ENCODE assay signal across 15 cellular contexts in genomic region chr10:30749368-30749767, GRCh38.
"Had no signal": no experiment of that assay in that cellular context is flagged by ENCODE, and none has a peak within 500 bp of the region (broad histone marks: within the 10 kb centered on the region; RNA-seq: fewer than 3 reads in every experiment).

No MANE protein-coding gene starts in this region.

- H3K36me3 Mint-ChIP-seq: activated naive CD8-positive, alpha-beta T cell; natural killer cell had no signal

- H3K36me3 ChIP-seq: lower lobe of right lung, ovary, sigmoid colon, thyroid gland had no signal

- H3K27me3 Mint-ChIP-seq: activated naive CD8-positive, alpha-beta T cell had no signal

- H3K4me3 Mint-ChIP-seq: activated naive CD8-positive, alpha-beta T cell; activated T-cell treated with anti-CD3 and anti-CD28 coated beads, Interleukin-2, amount 50 U/mL, for 72 hours; natural killer cell had no signal

- H3K4me1 ChIP-seq: thyroid gland had no signal

- FAIRE-seq: islet of Langerhans had no signal

- H3K9me3 Mint-ChIP-seq: activated T-cell treated with anti-CD3 and anti-CD28 coated beads, Interleukin-2, amount 50 U/mL, for 72 hours; natural killer cell had no signal

- H3K27ac Mint-ChIP-seq: activated naive CD8-positive, alpha-beta T cell; activated T-cell treated with anti-CD3 and anti-CD28 coated beads, Interleukin-2, amount 50 U/mL, for 72 hours; natural killer cell had no signal

- H3K9me3 ChIP-seq: lower lobe of right lung, ovary, sigmoid colon, thyroid gland had no signal

- DNase-seq: activated gamma-delta T cell treated with Interleukin-2 at 50 U/mL for 16 hours; activated T-cell treated with anti-CD3 and anti-CD28 coated beads, Interleukin-2, amount 50 U/mL, for 72 hours; dermis blood vessel endothelial cell; effector memory CD4-positive, alpha-beta T cell; foreskin melanocyte; glutamatergic neuron; hippocampal formation; lower lobe of right lung; natural killer cell; ovary; sigmoid colon; stimulated activated naive CD4-positive, alpha-beta T cell treated with Interleukin-2 at 50 U/mL for 16 hours; thyroid gland had no signal

- H3K27ac ChIP-seq: lower lobe of right lung, ovary, thyroid gland had no signal

- H3K27me3 ChIP-seq: ovary, sigmoid colon, thyroid gland had no signal

- ATAC-seq: activated T-cell treated with anti-CD3 and anti-CD28 coated beads, Interleukin-2, amount 50 U/mL, for 72 hours; lower lobe of right lung; natural killer cell had no signal

- H3K4me3 ChIP-seq: lower lobe of right lung, ovary, sigmoid colon, thyroid gland had no signal
